In genomic region chr19:36441339-36441738, GRCh38 we compare ENCODE assay signal across 28 cellular contexts. TPM values are rescaled to one million over a fixed set of nuclear protein-coding genes. Genes with fewer than 3 reads are reported as not detected.
DNase-seq lines count a peak whose midpoint lies in the region; ATAC-seq, FAIRE-seq and TF ChIP-seq lines count a peak whose summit lies in the region.
"Had no signal": no experiment of that assay in that cellular context is flagged by ENCODE, and none has a peak within 500 bp of the region (broad histone marks: within the 10 kb centered on the region; RNA-seq: fewer than 3 reads in every experiment).

No MANE protein-coding gene starts in this region.

- H3K9ac ChIP-seq in SK-N-SH = no peak overlapping the region
- H3K9ac ChIP-seq: BLaER1 had no signal

- H3K27me3 Mint-ChIP-seq in endothelial cell (ENCODE audit: unreplicated experiment) = peaks cover 2% of the 10 kb centered on the region
- H3K27me3 Mint-ChIP-seq: CD4-positive, alpha-beta memory T cell; CD4-positive, CD25-positive, alpha-beta regulatory T cell; CD8-positive, alpha-beta memory T cell had no signal

- H3K4me3 Mint-ChIP-seq in endothelial cell (ENCODE audit: unreplicated experiment) = peak overlapping the region; percentile 44
- H3K4me3 Mint-ChIP-seq: CD14-positive monocyte; CD4-positive, alpha-beta memory T cell; CD4-positive, CD25-positive, alpha-beta regulatory T cell; CD8-positive, alpha-beta memory T cell had no signal

- no peak for TF ChIP-seq POLR2A in A549 (IDR thresholded peaks at IDR 0.05; ENCODE audit: low read length)

- no peaks in the 10 kb centered on the region for H3K79me2 ChIP-seq in SK-N-SH (ENCODE audit: insufficient read depth)

- H3K9me3 ChIP-seq in SK-N-SH (peaks cover 14% of the 10 kb centered on the region; the same call in 1 of the 2 replicates), A549 (peaks cover 92% of the 10 kb centered on the region), HEK293 (ENCODE audit: control insufficient read depth, insufficient read depth, low read depth, low read length) (peaks cover 9% of the 10 kb centered on the region)

- no peaks in the 10 kb centered on the region for H4K20me1 ChIP-seq in SK-N-SH (ENCODE audit: insufficient read depth)
- H4K20me1 ChIP-seq: BLaER1 had no signal

- no peak for TF ChIP-seq RAD21 in SK-N-SH (IDR thresholded peaks at IDR 0.05; ENCODE audit: low read length)
- no peak for TF ChIP-seq RAD21 in A549 (conservative IDR thresholded peaks at IDR 0.05 in 1 of 2, IDR thresholded peaks at IDR 0.05 in 1 of 2)

- H3K36me3 Mint-ChIP-seq in endothelial cell (ENCODE audit: low read depth, unreplicated experiment) = peaks cover 14% of the 10 kb centered on the region
- H3K36me3 Mint-ChIP-seq: CD14-positive monocyte had no signal

- H3K9me3 Mint-ChIP-seq in endothelial cell (ENCODE audit: unreplicated experiment) = peaks cover 18% of the 10 kb centered on the region

- TF ChIP-seq CTCF in SK-N-SH (IDR thresholded peaks at IDR 0.05) (no peak), A549 (IDR thresholded peaks at IDR 0.05) (no peak), HEK293 (tag by site-specific recombination; IDR thresholded peaks at IDR 0.05) (no peak), endothelial cell (IDR thresholded peaks at IDR 0.05; ENCODE audit: unreplicated experiment) (no peak)

- TF ChIP-seq EP300 in SK-N-SH (IDR thresholded peaks at IDR 0.05; ENCODE audit: borderline replicate concordance in 1 of 2, low read depth in 1 of 2, low read length in 1 of 2) (no peak), A549 (IDR thresholded peaks at IDR 0.05) (no peak)

- no peaks in the 10 kb centered on the region for H3K27me3 ChIP-seq in SK-N-SH (ENCODE audit: insufficient read depth)
- H3K27me3 ChIP-seq: BE2C, BLaER1 had no signal

- H3K36me3 ChIP-seq in SK-N-SH (replicated peaks in 1 of 2; ENCODE audit: control insufficient read depth in 1 of 2, insufficient read depth in 2 of 2, low read length in 1 of 2) (no peaks in the 10 kb centered on the region), HEK293 (ENCODE audit: control insufficient read depth in 2 of 2, insufficient read depth in 1 of 2, low read length in 2 of 2) (peaks cover 0 to 8% of the 10 kb centered on the region in 2 experiments; a peak in 2 of 3 replicates)
- H3K36me3 ChIP-seq: BE2C had no signal

- H3K27ac ChIP-seq in SK-N-SH (ENCODE audit: low read depth in 2 of 2, low read length in 1 of 2) = no peak overlapping the region
- H3K27ac ChIP-seq in A549 = no peak overlapping the region
- no peak overlapping the region for H3K27ac ChIP-seq in HEK293 (ENCODE audit: extremely low read depth, low read depth, low read length)
- H3K27ac ChIP-seq: 22Rv1, BLaER1 had no signal

- no peak overlapping the region for H2AFZ ChIP-seq in SK-N-SH (ENCODE audit: low read depth)

- FAIRE-seq in A549 (lab: Jason Lieb, UNC) = peak; percentile 54
- FAIRE-seq: GM12878, GM12892, GM18507 had no signal

- WGBS in SK-N-SH (ENCODE audit: low lambda C conversion rate) = 8% methylated on average over 1 of the region's 1 CpG
- 0% methylated on average over 1 of the region's 1 CpG for WGBS in A549 (ENCODE audit: missing lambda C conversion rate)

- H3K9me2 ChIP-seq in SK-N-SH = no peaks in the 10 kb centered on the region

- H3K4me3 ChIP-seq in SK-N-SH (ENCODE audit: low read depth in 2 of 2, low read length in 1 of 2) (no peak overlapping the region), A549 (no peak overlapping the region), HEK293 (ENCODE audit: low read depth, low read length) (no peak overlapping the region)
- H3K4me3 ChIP-seq: BLaER1, GM12878 had no signal

- ATAC-seq in SK-N-SH treated with all-trans-retinoic acid at 6 μM for 48 hours = no peak
- ATAC-seq in A549 = no peak
- no peak for ATAC-seq in stimulated activated naive CD8-positive, alpha-beta T cell treated with anti-CD3 and anti-CD28 coated beads, Interleukin-15, Interleukin-2, amounts not matched to agents 100 U/mL and 50 U/mL, for 24 hours
- ATAC-seq: GM12878 had no signal

- POLR2A ChIA-PET in SK-N-SH (lab: Yijun Ruan, JAX) (no interaction called here), A549 (lab: Yijun Ruan, JAX) (no interaction called here), HEK293 (lab: Yijun Ruan, JAX) (no interaction called here)

- peaks cover 2% of the 10 kb centered on the region for H3F3A ChIP-seq in SK-N-SH (replicated peaks; ENCODE audit: insufficient read depth)

- DNase-seq in SK-N-SH = no peak
- no peak for DNase-seq in A549 (ENCODE audit: low read depth in 1 of 2, low spot score in 1 of 2)
- DNase-seq in endothelial cell (ENCODE audit: low spot score) = no peak
- no peak for DNase-seq in stimulated activated naive CD8-positive, alpha-beta T cell treated with anti-CD3 and anti-CD28 coated beads, Interleukin-15, Interleukin-2, amounts not matched to agents 100 U/mL and 50 U/mL, for 24 hours
- no peak for DNase-seq in NCI-H446 treated with DMSO at 0.1 percent for 48 hours (lab: John Stamatoyannopoulos, UW)
- DNase-seq: ACHN; BE2C; C1 segment of cervical spinal cord; CD4-positive, alpha-beta memory T cell; CD4-positive, CD25-positive, alpha-beta regulatory T cell; CD8-positive, alpha-beta memory T cell; COR-L47; DMS 273 treated with DMSO at 0.1 percent for 48 hours; DMS153; DMS53; DMS79; DND-41; EL; GDM1 had no signal

- no peak overlapping the region for H3K27ac Mint-ChIP-seq in endothelial cell (ENCODE audit: unreplicated experiment)
- H3K27ac Mint-ChIP-seq: CD4-positive, alpha-beta memory T cell; CD4-positive, CD25-positive, alpha-beta regulatory T cell; CD8-positive, alpha-beta memory T cell had no signal

- CTCF ChIA-PET in SK-N-SH (lab: Yijun Ruan, JAX) (no interaction called here), A549 (lab: Yijun Ruan, JAX) (no interaction called here), HEK293 (lab: Yijun Ruan, JAX) (interaction anchor here (0.6 to 0.7 kb wide), 2 partner anchors 272 to 400 kb away, joined by 3 read pairs; no protein-coding TSS in a partner anchor)

- H3K4me1 ChIP-seq in SK-N-SH (ENCODE audit: control insufficient read depth in 1 of 2, insufficient read depth in 2 of 2, low read depth in 1 of 2, low read length in 1 of 2) = no peaks in the 10 kb centered on the region
- no peaks in the 10 kb centered on the region for H3K4me1 ChIP-seq in A549
- no peaks in the 10 kb centered on the region for H3K4me1 ChIP-seq in HEK293 (ENCODE audit: control insufficient read depth, insufficient read depth, low read length)
- H3K4me1 ChIP-seq: BE2C, BLaER1 had no signal

- no peak overlapping the region for H3K4me2 ChIP-seq in SK-N-SH
- no peak overlapping the region for H3K4me2 ChIP-seq in A549
- H3K4me2 ChIP-seq: BLaER1 had no signal

- H3K4me1 Mint-ChIP-seq in endothelial cell (ENCODE audit: unreplicated experiment) = no peaks in the 10 kb centered on the region
- H3K4me1 Mint-ChIP-seq: CD14-positive monocyte; CD4-positive, alpha-beta memory T cell; CD4-positive, CD25-positive, alpha-beta regulatory T cell; CD8-positive, alpha-beta memory T cell had no signal

TF ChIP-seq in SK-N-SH treated with all-trans-retinoic acid at 6 μM for 48 hours, 23 proteins besides CTCF, POLR2A, EP300 and RAD21:
- TF ChIP-seq ZNF8 (CRISPR knock-in tag; IDR thresholded peaks at IDR 0.05) = peak; percentile 76
- TF ChIP-seq ZNF565 (CRISPR knock-in tag; conservative IDR thresholded peaks at IDR 0.05; ENCODE audit: low read depth) = no peak

TF ChIP-seq in SK-N-SH, 30 proteins besides CTCF, POLR2A, EP300 and RAD21 (continues in another document):
- no peak for TF ChIP-seq SIN3A (IDR thresholded peaks at IDR 0.05; ENCODE audit: borderline replicate concordance, low read depth, low read length)
- no peak for TF ChIP-seq MXI1 (IDR thresholded peaks at IDR 0.05; ENCODE audit: low read depth, low read length)
- no peak for TF ChIP-seq ELF1 (IDR thresholded peaks at IDR 0.05)
- TF ChIP-seq RXRA (IDR thresholded peaks at IDR 0.05; ENCODE audit: borderline replicate concordance, low read depth) = no peak

TF ChIP-seq in A549, 52 proteins besides CTCF, POLR2A, EP300 and RAD21 (continues in another document):
- TF ChIP-seq SMC3 (IDR thresholded peaks at IDR 0.05) = no peak
- TF ChIP-seq NR3C1 (IDR thresholded peaks at IDR 0.05) = no peak
- no peak for TF ChIP-seq FOSL2 (IDR thresholded peaks at IDR 0.05)
- TF ChIP-seq FOSL2 (CRISPR knock-in tag; IDR thresholded peaks at IDR 0.05) = no peak
- TF ChIP-seq CEBPB (IDR thresholded peaks at IDR 0.05) = no peak
- TF ChIP-seq HOXB5 (CRISPR knock-in tag; IDR thresholded peaks at IDR 0.05) = no peak
- no peak for TF ChIP-seq EHMT2 (IDR thresholded peaks at IDR 0.05; ENCODE audit: low read depth)

TF ChIP-seq in HEK293, 187 proteins besides CTCF, POLR2A, EP300 and RAD21 (continues in another document):
- TF ChIP-seq ZBTB17 (tag by site-specific recombination; IDR thresholded peaks at IDR 0.05) (no peak), KLF1 (tag by site-specific recombination; IDR thresholded peaks at IDR 0.05) (no peak), ZNF596 (tag by site-specific recombination; IDR thresholded peaks at IDR 0.05) (no peak), ZNF549 (tag by site-specific recombination; IDR thresholded peaks at IDR 0.05) (0 out of 2 replicates have a peak, but pooled peaks have one; percentile 20), ZNF777 (tag by site-specific recombination; IDR thresholded peaks at IDR 0.05; ENCODE audit: borderline replicate concordance) (no peak)

RNA-seq across cellular contexts. Expression of gene ZFP82, which starts 22.9 kb away (rescaled TPM):
- 2.1 and 2.8 TPM in 2 replicates for polyA plus RNA-seq in SK-N-SH (2012; rRNA removed)
- polyA plus RNA-seq in SK-N-SH (2012; cell fraction: cytosol; rRNA removed) = 3.0 and 3.3 TPM in 2 replicates
- 2.0 and 3.5 TPM in 2 replicates for polyA plus RNA-seq in SK-N-SH (2012; cell fraction: nucleus; rRNA removed)
- polyA plus RNA-seq in A549 (2011; rRNA removed) = 5.9 and 6.7 TPM in 2 replicates
- polyA plus RNA-seq in A549 (2012; cell fraction: cytosol; rRNA removed) = 0.91 and 1.2 TPM in 2 replicates
- polyA plus RNA-seq in A549 (2012; cell fraction: nucleus; rRNA removed) = 0.66 and 1.2 TPM in 2 replicates
- 3.1 to 3.7 TPM (median 3.7 TPM) in 3 replicates for polyA plus RNA-seq in A549 (2017; fragmentation: RNase III; extraction: RNeasy Plus Mini Kit Qiagen cat#74134 plus additional on column Dnase treatment)
- 4.1 and 4.2 TPM in 2 replicates for polyA minus RNA-seq in A549 (2011; rRNA and poly(A)+ RNA removed)
- 11.5 TPM for total RNA-seq in endothelial cell (ENCODE audit: unreplicated experiment)
- total RNA-seq: A172 had no signal

RNA-seq across cellular contexts. Expression of gene ZNF566, which starts 48.0 kb away (rescaled TPM):
- polyA plus RNA-seq in SK-N-SH (2012; rRNA removed) (1.7 and 3.4 TPM in 2 replicates), A549 (2011; rRNA removed) (12.6 and 13.0 TPM in 2 replicates), A549 (2017; fragmentation: RNase III; extraction: RNeasy Plus Mini Kit Qiagen cat#74134 plus additional on column Dnase treatment) (10.6 to 12.0 TPM (median 11.7 TPM) in 3 replicates)
- 2.5 and 2.8 TPM in 2 replicates for polyA plus RNA-seq in SK-N-SH (2012; cell fraction: cytosol; rRNA removed)
- 5.7 and 6.7 TPM in 2 replicates for polyA plus RNA-seq in SK-N-SH (2012; cell fraction: nucleus; rRNA removed)
- polyA plus RNA-seq in A549 (2012; cell fraction: cytosol; rRNA removed) = 3.0 and 3.9 TPM in 2 replicates
- 5.1 and 13.8 TPM in 2 replicates for polyA plus RNA-seq in A549 (2012; cell fraction: nucleus; rRNA removed)
- polyA minus RNA-seq in A549 (2011; rRNA and poly(A)+ RNA removed) = 11.7 and 14.2 TPM in 2 replicates
- 10.4 TPM for total RNA-seq in endothelial cell (ENCODE audit: unreplicated experiment)
